ENCODE assay signal across 8 cellular contexts in genomic region chr6:30686908-30687658, GRCh38.
DNase-seq lines count a peak whose midpoint lies in the region; ATAC-seq and TF ChIP-seq lines count a peak whose summit lies in the region.

No MANE protein-coding gene starts in this region.

- H3K4me3 ChIP-seq in WI38 (ENCODE audit: low read depth, low read length) (peak overlapping the region; percentile 77), cardiac fibroblast (replicated peaks in 1 of 2; ENCODE audit: low read depth in 2 of 2, low read length in 2 of 2) (peak overlapping the region; percentile 85 to 94)

- TF ChIP-seq CTCF in WI38 (IDR thresholded peaks at IDR 0.05; ENCODE audit: low read depth, low read length) (no peak), cardiac fibroblast (IDR thresholded peaks at IDR 0.05; ENCODE audit: low read depth, low read length) (no peak)

- DNase-seq in SIG-M5 treated with dmso at 0.1 percent for 504 hours (lab: John Stamatoyannopoulos, UW; ENCODE audit: unreplicated experiment) (peak; percentile 81), SIG-M5 (lab: John Stamatoyannopoulos, UW) (no peak), NCI-H2171 treated with DMSO at 0.1 percent for 48 hours (lab: John Stamatoyannopoulos, UW) (peak; percentile 83), cardiac fibroblast (ENCODE audit: low read depth in 2 of 2) (peak; percentile 98 to 100), islet precursor cell (peak; percentile 97)
- peak; percentile 64 to 94 for DNase-seq in stimulated activated CD4-positive, alpha-beta T cell treated with anti-CD3 and anti-CD28 coated beads, Interleukin-12 subunit alpha, Interleukin-12 subunit beta, amount 100 ng/mL, for 24 hours (ENCODE audit: low read depth in 2 of 2)

- ATAC-seq in HG03103 (IDR thresholded peaks at IDR 0.05; ENCODE audit: low read depth, unreplicated experiment) = peak; percentile 37
